In the genomic region with DNA sequence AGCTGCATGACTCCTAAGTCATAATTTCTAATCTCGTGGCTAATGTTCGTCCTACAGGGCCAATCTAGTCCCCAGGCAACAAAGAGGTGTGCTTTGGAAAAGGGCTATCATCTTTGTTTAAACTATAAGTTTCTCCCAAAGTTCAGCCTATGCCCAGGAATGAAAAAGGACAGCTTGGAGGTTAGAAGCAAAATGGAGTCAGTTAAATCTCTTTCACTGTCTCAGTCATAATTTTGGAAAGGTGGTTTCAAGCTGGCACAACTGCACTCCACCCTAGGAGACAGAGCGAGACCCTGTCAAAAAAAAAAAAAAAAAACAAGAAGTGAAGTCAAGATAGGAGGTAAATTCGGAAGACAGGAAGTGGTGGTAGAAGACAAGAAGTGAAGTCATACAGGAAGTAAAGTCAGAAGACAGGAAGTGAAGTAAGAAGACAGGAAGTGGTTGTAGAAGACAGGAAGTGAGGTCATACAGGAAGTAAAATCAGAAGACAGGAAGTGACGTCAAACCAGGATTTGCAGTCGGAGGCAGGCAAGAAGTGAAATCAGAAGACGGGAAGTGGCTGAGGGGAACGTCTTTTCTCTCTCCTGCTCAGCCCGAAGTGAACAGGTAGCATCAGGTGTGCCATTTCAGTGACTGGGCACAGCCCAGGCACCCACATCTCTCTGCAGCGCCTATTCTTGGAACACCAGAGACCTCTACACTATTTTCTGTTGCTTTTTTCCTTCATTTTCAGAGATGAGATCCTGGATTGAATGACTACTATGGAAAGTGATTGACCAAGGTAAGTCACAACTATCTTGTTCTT, we compare ENCODE assay signal across 7 cellular contexts.
DNase-seq lines count a peak whose midpoint lies in the region; FAIRE-seq and TF ChIP-seq lines count a peak whose summit lies in the region.

No MANE protein-coding gene starts in this region.

- FAIRE-seq in GM19239 (lab: Jason Lieb, UNC), result peak; percentile 87

- DNase-seq in GM19239 (ENCODE audit: insufficient read length, low spot score) (peak; percentile 59), LNCaP clone FGC (ENCODE audit: low read depth) (peak; percentile 91), SW480 (ENCODE audit: low spot score) (peak; percentile 95), amniotic epithelial cell (ENCODE audit: low read depth) (peak; percentile 52), islet precursor cell (peak; percentile 72), hepatic stellate cell (ENCODE audit: low spot score) (no peak)
- peak; percentile 4 to 12 for DNase-seq in stimulated activated CD4-positive, alpha-beta T cell treated with anti-CD3 and anti-CD28 coated beads, Interleukin-4, amount 100 ng/mL, for 48 hours (ENCODE audit: low read depth in 2 of 2)

- peak overlapping the region; percentile 77 for H3K4me3 ChIP-seq in LNCaP clone FGC (ENCODE audit: low read depth, low read length)

- TF ChIP-seq CTCF in LNCaP clone FGC (IDR thresholded peaks at IDR 0.05; ENCODE audit: control insufficient read depth, extremely low read depth, insufficient read depth), result no peak
